Comparison of ENCODE assay signal across 13 cellular contexts in the genomic region with DNA sequence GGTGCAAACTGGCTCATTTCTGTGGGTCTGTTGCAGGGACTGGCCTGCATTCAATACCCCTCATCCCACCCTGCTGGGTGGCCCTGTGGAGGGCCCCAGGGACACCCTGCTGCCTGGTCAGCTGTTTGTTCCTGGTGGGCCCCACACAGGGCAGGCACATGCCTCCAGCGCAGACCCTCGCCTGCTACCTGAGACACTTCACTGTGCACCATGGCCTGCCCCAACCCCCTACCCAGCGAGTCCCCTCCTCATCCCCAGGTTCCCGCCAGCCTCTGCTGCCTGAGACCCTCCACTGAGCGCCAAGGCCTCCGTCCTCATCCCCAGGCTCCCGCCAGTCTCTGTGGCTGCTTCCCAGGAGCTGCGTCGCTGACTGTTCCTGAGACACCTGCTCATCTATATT. TPM values are rescaled to one million over a fixed set of nuclear protein-coding genes. Genes with fewer than 3 reads are reported as not detected.
DNase-seq lines count a peak whose midpoint lies in the region; ATAC-seq and TF ChIP-seq lines count a peak whose summit lies in the region.
"Had no signal": no experiment of that assay in that cellular context is flagged by ENCODE, and none has a peak within 500 bp of the region (broad histone marks: within the 10 kb centered on the region; RNA-seq: fewer than 3 reads in every experiment).

No MANE protein-coding gene starts in this region.

- no peaks in the 10 kb centered on the region for H3K79me2 ChIP-seq in neural progenitor cell (ENCODE audit: low read depth)

- H3K4me1 ChIP-seq in HEK293 (ENCODE audit: control insufficient read depth, insufficient read depth, low read length), result no peaks in the 10 kb centered on the region
- peaks cover 23% of the 10 kb centered on the region for H3K4me1 ChIP-seq in neural progenitor cell
- peaks cover 33 to 53% (median 41%) of the 10 kb centered on the region in 4 donors for H3K4me1 ChIP-seq in upper lobe of left lung

- no peak for TF ChIP-seq EP300 in upper lobe of left lung (IDR thresholded peaks at IDR 0.05)

- H3K9me3 ChIP-seq in HEK293 (ENCODE audit: control insufficient read depth, insufficient read depth, low read depth, low read length), result no peaks in the 10 kb centered on the region
- H3K9me3 ChIP-seq in neural progenitor cell (ENCODE audit: low read depth), result no peaks in the 10 kb centered on the region
- no peaks in the 10 kb centered on the region for H3K9me3 ChIP-seq in upper lobe of left lung
- H3K9me3 ChIP-seq: MG63, SJCRH30 had no signal

- peaks cover 47% of the 10 kb centered on the region for H4K20me1 ChIP-seq in neural progenitor cell (ENCODE audit: low read depth)

- POLR2A ChIA-PET in HEK293 (lab: Yijun Ruan, JAX), result no interaction called here

- 94% methylated on average over 8 to 9 of the region's 9 CpGs for WGBS in upper lobe of left lung, 2 donors

- no peak overlapping the region for H3K4me3 Mint-ChIP-seq in chondrocyte (ENCODE audit: unreplicated experiment)
- H3K4me3 Mint-ChIP-seq in neural progenitor cell, result no peak overlapping the region
- no peak overlapping the region for H3K4me3 Mint-ChIP-seq in activated T-helper 2 cell treated with anti-CD3 and anti-CD28 coated beads, Interferon-gamma antibody, Interleukin-2, Interleukin-4, amounts not matched to agents 10 μg/mL and 5 μg/mL and 100 μg/mL, durations not matched to agents 14 hours and 24 hours and 36 hours (ENCODE audit: low read depth)

- H3K27me3 ChIP-seq in neural progenitor cell, result no peaks in the 10 kb centered on the region
- H3K27me3 ChIP-seq in upper lobe of left lung, result no peaks in the 10 kb centered on the region
- H3K27me3 ChIP-seq: MG63, SJCRH30 had no signal

- DNase-seq in chondrocyte (ENCODE audit: low spot score) (peak; percentile 60), neural progenitor cell (ENCODE audit: low spot score) (no peak), upper lobe of left lung (peak in 1 of 2 donors; percentile 49), occipital lobe (lab: John Stamatoyannopoulos, UW) (no peak)
- DNase-seq in activated T-helper 2 cell treated with anti-CD3 and anti-CD28 coated beads, Interferon-gamma antibody, Interleukin-2, Interleukin-4, amounts not matched to agents 10 μg/mL and 5 μg/mL and 100 μg/mL, durations not matched to agents 14 hours and 24 hours and 36 hours (ENCODE audit: low spot score), result no peak
- DNase-seq: GOT3, MG63, NCI-H1105 treated with DMSO at 0.1 percent for 48 hours, NCI-H187 treated with DMSO at 0.1 percent for 48 hours, NCI-H510A, SJCRH30 had no signal

- TF ChIP-seq CTCF in HEK293 (tag by site-specific recombination; IDR thresholded peaks at IDR 0.05), result no peak
- TF ChIP-seq CTCF in chondrocyte (IDR thresholded peaks at IDR 0.05), result no peak
- no peak for TF ChIP-seq CTCF in neural progenitor cell (IDR thresholded peaks at IDR 0.05)
- no peak for TF ChIP-seq CTCF in upper lobe of left lung (IDR thresholded peaks at IDR 0.05)

- H3F3A ChIP-seq in neural progenitor cell (ENCODE audit: low read depth), result peaks cover 10% of the 10 kb centered on the region

- H3K36me3 Mint-ChIP-seq in chondrocyte (ENCODE audit: low read depth) (no peaks in the 10 kb centered on the region), neural progenitor cell (peaks cover 5% of the 10 kb centered on the region)
- no peaks in the 10 kb centered on the region for H3K36me3 Mint-ChIP-seq in activated T-helper 2 cell treated with anti-CD3 and anti-CD28 coated beads, Interferon-gamma antibody, Interleukin-2, Interleukin-4, amounts not matched to agents 10 μg/mL and 5 μg/mL and 100 μg/mL, durations not matched to agents 14 hours and 24 hours and 36 hours (ENCODE audit: low read depth)

- peaks cover 18% of the 10 kb centered on the region for H3K4me1 Mint-ChIP-seq in chondrocyte (ENCODE audit: low read depth)
- H3K4me1 Mint-ChIP-seq in neural progenitor cell, result peaks cover 25% of the 10 kb centered on the region
- peaks cover 7% of the 10 kb centered on the region for H3K4me1 Mint-ChIP-seq in activated T-helper 2 cell treated with anti-CD3 and anti-CD28 coated beads, Interferon-gamma antibody, Interleukin-2, Interleukin-4, amounts not matched to agents 10 μg/mL and 5 μg/mL and 100 μg/mL, durations not matched to agents 14 hours and 24 hours and 36 hours (ENCODE audit: low read depth)

- H3K9me3 Mint-ChIP-seq in chondrocyte (ENCODE audit: low read depth) (no peaks in the 10 kb centered on the region), neural progenitor cell (no peaks in the 10 kb centered on the region)
- no peaks in the 10 kb centered on the region for H3K9me3 Mint-ChIP-seq in activated T-helper 2 cell treated with anti-CD3 and anti-CD28 coated beads, Interferon-gamma antibody, Interleukin-2, Interleukin-4, amounts not matched to agents 10 μg/mL and 5 μg/mL and 100 μg/mL, durations not matched to agents 14 hours and 24 hours and 36 hours

- intact Hi-C loops in activated T-helper 2 cell treated with anti-CD3 and anti-CD28 coated beads, Interferon-gamma antibody, Interleukin-2, Interleukin-4, amounts not matched to agents 10 μg/mL and 5 μg/mL and 100 μg/mL, durations not matched to agents 14 hours and 24 hours and 36 hours (cut with micrococcal nuclease), result no loop called here

- no peak for ATAC-seq in upper lobe of left lung (ENCODE audit: low FRiP score in 2 of 2)
- ATAC-seq in HG03342 (IDR thresholded peaks at IDR 0.05; ENCODE audit: unreplicated experiment), result no peak

- H3K36me3 ChIP-seq in HEK293 (ENCODE audit: control insufficient read depth in 2 of 2, insufficient read depth in 1 of 2, low read length in 2 of 2) (peaks cover 0 to 7% of the 10 kb centered on the region in 2 experiments; a peak in 1 of 3 replicates), neural progenitor cell (no peaks in the 10 kb centered on the region), upper lobe of left lung (peaks cover 0 to 17% (median 6%) of the 10 kb centered on the region in 4 donors)
- H3K36me3 ChIP-seq: MG63, SJCRH30 had no signal

- no peak for TF ChIP-seq POLR2A in upper lobe of left lung (IDR thresholded peaks at IDR 0.05)

- CTCF ChIA-PET in HEK293 (lab: Yijun Ruan, JAX), result interaction anchor here (0.7 to 2.2 kb wide), 4 partner anchors 25 to 116 kb away, joined by 3 to 10 read pairs (median 4); no protein-coding TSS in a partner anchor

- no peak overlapping the region for H3K27ac ChIP-seq in HEK293 (ENCODE audit: extremely low read depth, low read depth, low read length)
- no peak overlapping the region for H3K27ac ChIP-seq in neural progenitor cell
- peak overlapping the region; percentile 65 to 89 (median 80) for H3K27ac ChIP-seq in upper lobe of left lung
- H3K27ac ChIP-seq: SJCRH30 had no signal

- H3K27ac Mint-ChIP-seq in chondrocyte (ENCODE audit: unreplicated experiment) (no peak overlapping the region), neural progenitor cell (peak overlapping the region; percentile 27)
- H3K27ac Mint-ChIP-seq in activated T-helper 2 cell treated with anti-CD3 and anti-CD28 coated beads, Interferon-gamma antibody, Interleukin-2, Interleukin-4, amounts not matched to agents 10 μg/mL and 5 μg/mL and 100 μg/mL, durations not matched to agents 14 hours and 24 hours and 36 hours, result no peak overlapping the region

- H3K4me3 ChIP-seq in HEK293 (ENCODE audit: low read depth, low read length) (no peak overlapping the region), neural progenitor cell (no peak overlapping the region), upper lobe of left lung (no peak overlapping the region)
- H3K4me3 ChIP-seq: MG63, SJCRH30 had no signal

- H3K9ac ChIP-seq in neural progenitor cell, result no peak overlapping the region

- no peak overlapping the region for H2AFZ ChIP-seq in neural progenitor cell (replicated peaks)

- no peak overlapping the region for H3K4me2 ChIP-seq in neural progenitor cell

- H3K27me3 Mint-ChIP-seq in chondrocyte (ENCODE audit: low read depth) (no peaks in the 10 kb centered on the region), neural progenitor cell (ENCODE audit: insufficient read depth, low read depth) (peaks cover 7% of the 10 kb centered on the region)
- peaks cover 3% of the 10 kb centered on the region for H3K27me3 Mint-ChIP-seq in activated T-helper 2 cell treated with anti-CD3 and anti-CD28 coated beads, Interferon-gamma antibody, Interleukin-2, Interleukin-4, amounts not matched to agents 10 μg/mL and 5 μg/mL and 100 μg/mL, durations not matched to agents 14 hours and 24 hours and 36 hours (ENCODE audit: low read depth)

TF ChIP-seq in HEK293, 187 proteins besides CTCF, POLR2A, EP300 and RAD21 (continues in another document):
- TF ChIP-seq GLI4 (tag by site-specific recombination; IDR thresholded peaks at IDR 0.05) (no peak), ZFP69B (tag by site-specific recombination; IDR thresholded peaks at IDR 0.05) (0 out of 2 replicates have a peak, but pooled peaks have one; percentile 28), KLF7 (tag by site-specific recombination; IDR thresholded peaks at IDR 0.05; ENCODE audit: borderline replicate concordance) (no peak), ZNF555 (tag by site-specific recombination; conservative IDR thresholded peaks at IDR 0.05) (no peak), ZIC2 (tag by site-specific recombination; IDR thresholded peaks at IDR 0.05) (peak; percentile 52)
- TF ChIP-seq, protein P1, sequence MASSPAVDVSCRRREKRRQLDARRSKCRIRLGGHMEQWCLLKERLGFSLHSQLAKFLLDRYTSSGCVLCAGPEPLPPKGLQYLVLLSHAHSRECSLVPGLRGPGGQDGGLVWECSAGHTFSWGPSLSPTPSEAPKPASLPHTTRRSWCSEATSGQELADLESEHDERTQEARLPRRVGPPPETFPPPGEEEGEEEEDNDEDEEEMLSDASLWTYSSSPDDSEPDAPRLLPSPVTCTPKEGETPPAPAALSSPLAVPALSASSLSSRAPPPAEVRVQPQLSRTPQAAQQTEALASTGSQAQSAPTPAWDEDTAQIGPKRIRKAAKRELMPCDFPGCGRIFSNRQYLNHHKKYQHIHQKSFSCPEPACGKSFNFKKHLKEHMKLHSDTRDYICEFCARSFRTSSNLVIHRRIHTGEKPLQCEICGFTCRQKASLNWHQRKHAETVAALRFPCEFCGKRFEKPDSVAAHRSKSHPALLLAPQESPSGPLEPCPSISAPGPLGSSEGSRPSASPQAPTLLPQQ (tag by site-specific recombination; IDR thresholded peaks at IDR 0.05), result 0 out of 2 replicates have a peak, but pooled peaks have one; percentile 37

RNA-seq across cellular contexts. Expression of a gene that starts 16.8 kb away (rescaled TPM):
- total RNA-seq in chondrocyte, result 1.4 to 4.4 TPM (median 3.8 TPM) in 3 replicates
- total RNA-seq in neural progenitor cell (ENCODE audit: low replicate concordance), result 0.79 and 3.5 TPM in 2 replicates
- total RNA-seq in upper lobe of left lung, result 10 to 100 TPM; 11.2 to 32.8 (median 28.9) TPM
- 5.6 and 6.7 TPM in 2 replicates for total RNA-seq in activated T-helper 2 cell treated with anti-CD3 and anti-CD28 coated beads, Interferon-gamma antibody, Interleukin-2, Interleukin-4, amounts not matched to agents 10 μg/mL and 5 μg/mL and 100 μg/mL, durations not matched to agents 14 hours and 24 hours and 36 hours
- total RNA-seq in occipital lobe, result 6.7 TPM

RNA-seq across cellular contexts. Expression of a gene that starts 26.7 kb away (rescaled TPM):
- total RNA-seq in chondrocyte (5.7 to 9.9 TPM (median 9.5 TPM) in 3 replicates), neural progenitor cell (ENCODE audit: low replicate concordance) (1.2 and 1.3 TPM in 2 replicates), upper lobe of left lung (10 to 100 TPM in 2 of 6 donors, 1 to 10 TPM in 4; 6.5 to 24.7 (median 8.5) TPM), occipital lobe (1.1 TPM)
- total RNA-seq in activated T-helper 2 cell treated with anti-CD3 and anti-CD28 coated beads, Interferon-gamma antibody, Interleukin-2, Interleukin-4, amounts not matched to agents 10 μg/mL and 5 μg/mL and 100 μg/mL, durations not matched to agents 14 hours and 24 hours and 36 hours, result 0.37 and 0.46 TPM in 2 replicates
- total RNA-seq: SJCRH30 had no signal

Comparison
In these comparisons a context has a peak if more than half of its experiments do, and no peak if none do; other contexts are left out.
1. H3K27ac ChIP-seq: peak in upper lobe of left lung (4 of 4); none in HEK293 (single experiment) and neural progenitor cell (single experiment).